8 cellular contexts compared by ENCODE assay signal in genomic region chrX:11423362-11423818, GRCh38.
DNase-seq lines count a peak whose midpoint lies in the region; ATAC-seq lines count a peak whose summit lies in the region.

No MANE protein-coding gene starts in this region.

- DNase-seq in RPMI8226: peak; percentile 89
- peak; percentile 11 for DNase-seq in left kidney (ENCODE audit: low read depth, low spot score)
- no peak for DNase-seq in NCI-H446 treated with DMSO at 0.1 percent for 48 hours (lab: John Stamatoyannopoulos, UW)
- DNase-seq in occipital lobe (lab: John Stamatoyannopoulos, UW): no peak
- no peak for DNase-seq in GOT3 (lab: John Stamatoyannopoulos, UW)
- no peak for DNase-seq in NCI-H1105 treated with DMSO at 0.1 percent for 48 hours (lab: John Stamatoyannopoulos, UW)

- ATAC-seq in GM18909 (IDR thresholded peaks at IDR 0.05; ENCODE audit: poor library complexity, unreplicated experiment): peak; percentile 85
- peak; percentile 89 for ATAC-seq in HG02973 (IDR thresholded peaks at IDR 0.05; ENCODE audit: unreplicated experiment)

Comparison
In these comparisons a context has a peak if more than half of its experiments do, and no peak if none do; other contexts are left out.
1. DNase-seq: peak in RPMI8226 (single experiment) and left kidney (single experiment); none in NCI-H446 treated with DMSO at 0.1 percent for 48 hours (single experiment), occipital lobe (single experiment), GOT3 (single experiment) and NCI-H1105 treated with DMSO at 0.1 percent for 48 hours (single experiment).